In the genomic region with DNA sequence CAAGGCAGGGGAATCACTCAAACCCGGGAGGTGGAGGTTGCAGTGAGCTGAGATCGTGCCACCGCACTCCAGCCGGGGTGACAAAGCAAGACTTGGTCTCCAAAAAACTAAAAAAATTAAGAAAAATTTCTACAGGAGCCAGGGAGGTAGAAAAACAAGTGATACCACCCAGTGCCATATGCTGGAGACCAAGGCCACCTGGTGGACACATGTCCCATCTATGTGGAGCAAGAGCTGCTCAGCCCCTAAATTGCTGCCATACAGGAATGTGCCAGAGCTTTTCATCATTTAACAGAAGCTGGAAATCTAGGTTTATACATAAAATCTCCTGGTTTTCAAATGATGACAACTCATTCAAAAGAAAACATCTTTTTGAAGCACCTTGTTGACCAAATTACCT, we compare ENCODE assay signal across 13 cellular contexts.
A peak's percentile ranks its signal among the peaks of the same experiment; 100 is the strongest.
DNase-seq lines count a peak whose midpoint lies in the region; ATAC-seq and TF ChIP-seq lines count a peak whose summit lies in the region.
"Had no signal": no experiment of that assay in that cellular context is flagged by ENCODE, and none has a peak within 500 bp of the region (broad histone marks: within the 10 kb centered on the region; RNA-seq: fewer than 3 reads in every experiment).

No MANE protein-coding gene starts in this region.

- H3K27me3 ChIP-seq in A673 (replicated peaks; ENCODE audit: insufficient read depth, low read depth, low read length, poor library complexity), result no peaks in the 10 kb centered on the region
- H3K27me3 ChIP-seq: esophagus squamous epithelium, vagina had no signal

- no peaks in the 10 kb centered on the region for H3K79me2 ChIP-seq in OCI-LY7 (ENCODE audit: insufficient read depth, low read depth, low read length)

- no peak overlapping the region for H3K27ac ChIP-seq in A673 (ENCODE audit: low read depth, low read length, poor library complexity, severe bottlenecking)
- H3K27ac ChIP-seq in OCI-LY7 (ENCODE audit: low read depth, low read length, poor library complexity, severe bottlenecking), result no peak overlapping the region
- H3K27ac ChIP-seq: esophagus squamous epithelium, vagina had no signal

- no peaks in the 10 kb centered on the region for H4K20me1 ChIP-seq in OCI-LY7 (ENCODE audit: insufficient read depth, low read length)

- H3K9me2 ChIP-seq in OCI-LY7 (ENCODE audit: insufficient read depth, low read length), result no peaks in the 10 kb centered on the region

- no peak overlapping the region for H3K4me3 ChIP-seq in A673 (ENCODE audit: low read depth, low read length, poor library complexity, severe bottlenecking)
- no peak overlapping the region for H3K4me3 ChIP-seq in OCI-LY7 (ENCODE audit: low read depth, low read length, poor library complexity, severe bottlenecking)
- no peak overlapping the region for H3K4me3 ChIP-seq in epithelial cell of esophagus (ENCODE audit: low read length)
- H3K4me3 ChIP-seq: esophagus squamous epithelium, vagina had no signal

- H3K9me3 ChIP-seq in A673 (ENCODE audit: low read depth, low read length, poor library complexity, severe bottlenecking) (no peaks in the 10 kb centered on the region), OCI-LY7 (ENCODE audit: low read length) (no peaks in the 10 kb centered on the region)
- H3K9me3 ChIP-seq: esophagus squamous epithelium, vagina had no signal

- H3K4me1 ChIP-seq in A673 (ENCODE audit: insufficient read depth, low read length, poor library complexity, severe bottlenecking) (no peaks in the 10 kb centered on the region), OCI-LY7 (ENCODE audit: insufficient read depth, low read length, poor library complexity, severe bottlenecking) (no peaks in the 10 kb centered on the region)
- H3K4me1 ChIP-seq: vagina had no signal

- CTCF ChIA-PET in A673 (lab: Charles Lee), result no interaction called here
- CTCF ChIA-PET in OCI-LY7 (lab: Charles Lee; ENCODE audit: unreplicated experiment), result no interaction called here

- no peak for ATAC-seq in HG03571 (IDR thresholded peaks at IDR 0.05; ENCODE audit: unreplicated experiment)
- ATAC-seq: T-cell had no signal

- H3K36me3 ChIP-seq in A673 (ENCODE audit: insufficient read depth, low read length, poor library complexity, severe bottlenecking) (no peaks in the 10 kb centered on the region), OCI-LY7 (ENCODE audit: insufficient read depth, low read length) (no peaks in the 10 kb centered on the region)
- H3K36me3 ChIP-seq: esophagus squamous epithelium, vagina had no signal

- intact Hi-C loops in A673 (cut with micrococcal nuclease; ENCODE audit: unreplicated experiment) (no loop called here), OCI-LY7 (cut with micrococcal nuclease; ENCODE audit: unreplicated experiment) (loop anchor here (2.0 to 5.0 kb wide), 2 partner anchors 70 to 84 kb away; no protein-coding TSS in a partner anchor)

- POLR2A ChIA-PET in A673 (lab: Charles Lee; ENCODE audit: low non-redundant PET), result no interaction called here
- POLR2A ChIA-PET in OCI-LY7 (lab: Charles Lee), result interaction anchor here (0.7 to 0.9 kb wide), 3 partner anchors 13 to 334 kb away, joined by 4 to 9 read pairs (median 4); no protein-coding TSS in a partner anchor

- H3K4me2 ChIP-seq in OCI-LY7 (ENCODE audit: low read length), result no peak overlapping the region

- in situ Hi-C loops in G401 (cut with HindIII; ENCODE audit: low sequenced_read_pairs), result no loop called here

- H2AFZ ChIP-seq in OCI-LY7 (ENCODE audit: low read length), result no peak overlapping the region

- TF ChIP-seq CTCF in A673 (conservative IDR thresholded peaks at IDR 0.05; ENCODE audit: low read depth, low read length), result peak; percentile 44
- TF ChIP-seq CTCF in OCI-LY7 (conservative IDR thresholded peaks at IDR 0.05; ENCODE audit: low read length), result peak; percentile 34; the same call in 1 of the 2 replicates
- peak; percentile 14 for TF ChIP-seq CTCF in epithelial cell of esophagus (IDR thresholded peaks at IDR 0.05; ENCODE audit: insufficient read depth, low read depth, low read length, missing control alignments)

- DNase-seq in A673 (ENCODE audit: low spot score) (peak; percentile 23), G401 (ENCODE audit: low spot score) (peak; percentile 46), OCI-LY7 (ENCODE audit: low spot score) (no peak), epithelial cell of esophagus (ENCODE audit: low read depth) (no peak), NCI-H526 treated with DMSO at 0.1 percent for 48 hours (lab: John Stamatoyannopoulos, UW) (no peak), A172 (ENCODE audit: low spot score) (no peak), DMS114 treated with DMSO at 0.1 percent for 48 hours (lab: John Stamatoyannopoulos, UW; ENCODE audit: unreplicated experiment) (no peak)
- DNase-seq: esophagus squamous epithelium; KG1; stimulated activated CD4-positive, alpha-beta T cell treated with anti-CD3 and anti-CD28 coated beads, Interleukin-4, amount 100 ng/mL, for 4 hours had no signal

- BruUV-seq in A673 (replicated peaks; lab: Mats Ljungman, UMichigan), result no TSS peak
- BruUV-seq in OCI-LY7 (replicated peaks; lab: Mats Ljungman, UMichigan), result no TSS peak

Comparison
In these comparisons a context has a peak if more than half of its experiments do, and no peak if none do; other contexts are left out.
1. DNase-seq: peak in A673 (single experiment) and G401 (single experiment); none in OCI-LY7 (single experiment), epithelial cell of esophagus (single experiment), NCI-H526 treated with DMSO at 0.1 percent for 48 hours (single experiment), A172 (single experiment) and DMS114 treated with DMSO at 0.1 percent for 48 hours (single experiment).
2. Peak in every context shown above with its lines, with median percentiles within 50 percentile points of each other: CTCF ChIP-seq.